Comparison of ENCODE assay signal across 29 cellular contexts in genomic region chr10:18625906-18626305, GRCh38. TPM values are rescaled to one million over a fixed set of nuclear protein-coding genes. Genes with fewer than 3 reads are reported as not detected.
DNase-seq lines count a peak whose midpoint lies in the region; ATAC-seq and TF ChIP-seq lines count a peak whose summit lies in the region.
"Had no signal": no experiment of that assay in that cellular context is flagged by ENCODE, and none has a peak within 500 bp of the region (broad histone marks: within the 10 kb centered on the region; RNA-seq: fewer than 3 reads in every experiment).

No MANE protein-coding gene starts in this region.

- peak overlapping the region; percentile 90 for H3K27ac Mint-ChIP-seq in MCF 10A (ENCODE audit: low read depth, unreplicated experiment)
- no peak overlapping the region for H3K27ac Mint-ChIP-seq in central memory CD8-positive, alpha-beta T cell (ENCODE audit: low read depth)
- no peak overlapping the region for H3K27ac Mint-ChIP-seq in type B pancreatic cell
- no peak overlapping the region for H3K27ac Mint-ChIP-seq in osteocyte (ENCODE audit: unreplicated experiment)
- H3K27ac Mint-ChIP-seq: activated CD4-positive, alpha-beta memory T cell treated with anti-CD3 and anti-CD28 coated beads for 36 hours; activated naive CD4-positive, alpha-beta T cell treated with anti-CD3 and anti-CD28 coated beads, Interleukin-2, amount 10 ng/mL, durations not matched to agents 7 days and 5 days had no signal

- H3K36me3 ChIP-seq in breast epithelium (no peaks in the 10 kb centered on the region), mucosa of descending colon (ENCODE audit: low read depth) (no peaks in the 10 kb centered on the region)
- H3K36me3 ChIP-seq: thoracic aorta, uterus had no signal

- DNase-seq in MCF 10A (ENCODE audit: unreplicated experiment) (no peak), breast epithelium (ENCODE audit: low spot score in 2 of 2) (no peak), mucosa of descending colon (no peak), type B pancreatic cell (ENCODE audit: extremely low spot score, unreplicated experiment) (no peak), osteocyte (ENCODE audit: extremely low spot score, unreplicated experiment) (no peak), activated T-cell treated with anti-CD3 and anti-CD28 coated beads for 4 hours (no peak)
- no peak for DNase-seq in central memory CD8-positive, alpha-beta T cell (ENCODE audit: low spot score in 2 of 2)
- DNase-seq: activated CD4-positive, alpha-beta memory T cell treated with anti-CD3 and anti-CD28 coated beads for 36 hours; activated CD4-positive, CD25-positive, alpha-beta regulatory T cell treated with anti-CD3 and anti-CD28 coated beads, Interleukin-2, amount 50 U/mL, for 72 hours; activated CD8-positive, alpha-beta memory T cell treated with anti-CD3 and anti-CD28 coated beads, Interleukin-2, amount 50 U/mL, for 4 hours; activated naive CD4-positive, alpha-beta T cell treated with anti-CD3 and anti-CD28 coated beads, Interleukin-2, amount 10 ng/mL, durations not matched to agents 7 days and 5 days; effector CD4-positive, alpha-beta T cell; Kasumi-1; MV-4-11; NCI-H1436; NCI-H2081 treated with DMSO at 0.1 percent for 48 hours; NCI-H226; NCI-H526 treated with DMSO at 0.1 percent for 48 hours; NK-92 treated with Interleukin-12 subunit alpha and Interleukin-12 subunit beta, amount 100 ng/mL, for 24 hours; right cardiac atrium; stimulated activated CD4-positive, alpha-beta T cell treated with anti-CD3 and anti-CD28 coated beads, Interleukin-1b, Interleukin-23, amount 100 ng/mL, for 48 hours; stimulated activated naive CD8-positive, alpha-beta T cell treated with anti-CD3 and anti-CD28 coated beads, Interleukin-15, Interleukin-2, amounts not matched to agents 100 U/mL and 50 U/mL, for 24 hours; uterus had no signal

- TF ChIP-seq POLR2A in breast epithelium (IDR thresholded peaks at IDR 0.05), result no peak

- peaks cover 8% of the 10 kb centered on the region for H3K9me3 Mint-ChIP-seq in MCF 10A (ENCODE audit: unreplicated experiment)
- H3K9me3 Mint-ChIP-seq in central memory CD8-positive, alpha-beta T cell, result no peaks in the 10 kb centered on the region
- H3K9me3 Mint-ChIP-seq in type B pancreatic cell, result no peaks in the 10 kb centered on the region
- peaks cover 5% of the 10 kb centered on the region for H3K9me3 Mint-ChIP-seq in osteocyte (ENCODE audit: unreplicated experiment)
- H3K9me3 Mint-ChIP-seq: activated CD4-positive, alpha-beta memory T cell treated with anti-CD3 and anti-CD28 coated beads for 36 hours; activated naive CD4-positive, alpha-beta T cell treated with anti-CD3 and anti-CD28 coated beads, Interleukin-2, amount 10 ng/mL, durations not matched to agents 7 days and 5 days; activated T-helper 17 cell treated with anti-CD3 and anti-CD28 coated beads, Interleukin-2, amount 50 U/mL, for 72 hours had no signal

- H3K9me3 ChIP-seq in breast epithelium (no peaks in the 10 kb centered on the region), mucosa of descending colon (no peaks in the 10 kb centered on the region)
- H3K9me3 ChIP-seq: thoracic aorta, uterus had no signal

- POLR2A ChIA-PET in MCF 10A (lab: Yijun Ruan, JAX), result interaction anchor here (0.8 to 1.9 kb wide), 3 partner anchors 11 to 34 kb away, joined by 3 to 10 read pairs (median 3); partner anchors contain the start of gene ARL5B

- H3K4me3 ChIP-seq in breast epithelium (no peak overlapping the region), mucosa of descending colon (no peak overlapping the region)
- H3K4me3 ChIP-seq: SK-N-MC, thoracic aorta, uterus had no signal

- H3K4me1 Mint-ChIP-seq in MCF 10A (ENCODE audit: insufficient read depth, unreplicated experiment), result peaks cover 5% of the 10 kb centered on the region
- peaks cover 16% of the 10 kb centered on the region for H3K4me1 Mint-ChIP-seq in central memory CD8-positive, alpha-beta T cell
- peaks cover 5% of the 10 kb centered on the region for H3K4me1 Mint-ChIP-seq in type B pancreatic cell (ENCODE audit: unreplicated experiment)
- H3K4me1 Mint-ChIP-seq in osteocyte (ENCODE audit: unreplicated experiment), result peaks cover 8% of the 10 kb centered on the region

- H3K27me3 ChIP-seq in breast epithelium, result no peaks in the 10 kb centered on the region
- H3K27me3 ChIP-seq: uterus had no signal

- H3K36me3 Mint-ChIP-seq in MCF 10A (ENCODE audit: insufficient read depth, unreplicated experiment), result no peaks in the 10 kb centered on the region
- H3K36me3 Mint-ChIP-seq in central memory CD8-positive, alpha-beta T cell (ENCODE audit: insufficient read depth), result peaks cover 8% of the 10 kb centered on the region
- peaks cover 18% of the 10 kb centered on the region for H3K36me3 Mint-ChIP-seq in type B pancreatic cell
- peaks cover 3% of the 10 kb centered on the region for H3K36me3 Mint-ChIP-seq in osteocyte (ENCODE audit: unreplicated experiment)

- CTCF ChIA-PET in MCF 10A (lab: Yijun Ruan, JAX), result interaction anchor here (0.6 to 1.3 kb wide), 3 partner anchors 11 to 43 kb away, joined by 3 read pairs; no protein-coding TSS in a partner anchor

- no TSS peak for BruUV-seq in MCF 10A (replicated peaks; lab: Mats Ljungman, UMichigan)

- no peaks in the 10 kb centered on the region for H3K27me3 Mint-ChIP-seq in MCF 10A (ENCODE audit: insufficient read depth, unreplicated experiment)
- no peaks in the 10 kb centered on the region for H3K27me3 Mint-ChIP-seq in central memory CD8-positive, alpha-beta T cell
- no peaks in the 10 kb centered on the region for H3K27me3 Mint-ChIP-seq in type B pancreatic cell
- H3K27me3 Mint-ChIP-seq in osteocyte (ENCODE audit: unreplicated experiment), result no peaks in the 10 kb centered on the region
- H3K27me3 Mint-ChIP-seq: activated CD4-positive, alpha-beta memory T cell treated with anti-CD3 and anti-CD28 coated beads for 36 hours; activated naive CD4-positive, alpha-beta T cell treated with anti-CD3 and anti-CD28 coated beads, Interleukin-2, amount 10 ng/mL, durations not matched to agents 7 days and 5 days; activated T-helper 17 cell treated with anti-CD3 and anti-CD28 coated beads, Interleukin-2, amount 50 U/mL, for 72 hours had no signal

- TF ChIP-seq CTCF in MCF 10A (IDR thresholded peaks at IDR 0.05; ENCODE audit: unreplicated experiment) (no peak), breast epithelium (IDR thresholded peaks at IDR 0.05) (no peak), mucosa of descending colon (IDR thresholded peaks at IDR 0.05) (no peak), type B pancreatic cell (conservative IDR thresholded peaks at IDR 0.05) (no peak), osteocyte (IDR thresholded peaks at IDR 0.05) (no peak)

- H3K27ac ChIP-seq in breast epithelium, result no peak overlapping the region
- H3K27ac ChIP-seq: parathyroid adenoma, SK-N-MC, thoracic aorta had no signal

- H3K4me1 ChIP-seq in breast epithelium, result no peaks in the 10 kb centered on the region
- no peaks in the 10 kb centered on the region for H3K4me1 ChIP-seq in mucosa of descending colon (ENCODE audit: low read depth)
- H3K4me1 ChIP-seq: parathyroid adenoma, uterus had no signal

- intact Hi-C loops in MCF 10A (cut with micrococcal nuclease) (no loop called here), breast epithelium (cut with DNase I; ENCODE audit: low total_unique reads) (no loop called here), mucosa of descending colon (cut with DNase I, micrococcal nuclease) (no loop called here)

- no peak for ATAC-seq in central memory CD8-positive, alpha-beta T cell (replicated peaks; ENCODE audit: extremely low read depth, poor library complexity, severe bottlenecking)
- ATAC-seq in mucosa of descending colon (peak; percentile 65), HG02588 (IDR thresholded peaks at IDR 0.05; ENCODE audit: unreplicated experiment) (no peak)
- ATAC-seq: activated T-helper 17 cell treated with anti-CD3 and anti-CD28 coated beads, Interleukin-2, amount 50 U/mL, for 72 hours; left lobe of liver; right cardiac atrium; stimulated activated naive CD8-positive, alpha-beta T cell treated with anti-CD3 and anti-CD28 coated beads, Interleukin-15, Interleukin-2, amounts not matched to agents 100 U/mL and 50 U/mL, for 24 hours had no signal

- H3K4me3 Mint-ChIP-seq in MCF 10A (ENCODE audit: unreplicated experiment) (no peak overlapping the region), type B pancreatic cell (peak overlapping the region; percentile 75), osteocyte (ENCODE audit: unreplicated experiment) (no peak overlapping the region)
- peak overlapping the region; percentile 17 for H3K4me3 Mint-ChIP-seq in central memory CD8-positive, alpha-beta T cell
- H3K4me3 Mint-ChIP-seq: activated CD4-positive, alpha-beta memory T cell treated with anti-CD3 and anti-CD28 coated beads for 36 hours had no signal

RNA-seq across cellular contexts. Expression of gene NSUN6, which starts 25.5 kb away (rescaled TPM):
- total RNA-seq in MCF 10A (2022), result 16.0 and 16.2 TPM in 2 replicates
- total RNA-seq in breast epithelium, result 10 to 100 TPM; 11.8 to 28.4 (median 18.0) TPM
- total RNA-seq in mucosa of descending colon, result 10 to 100 TPM; 10.2 to 21.1 (median 13.6) TPM
- total RNA-seq in type B pancreatic cell (ENCODE audit: low replicate concordance), result 10.6 and 14.3 TPM in 2 replicates
- 7.3 and 8.3 TPM in 2 replicates for total RNA-seq in osteocyte

RNA-seq across cellular contexts. Expression of gene ARL5B, which starts 33.3 kb away (rescaled TPM):
- total RNA-seq in MCF 10A (2022), result 22.0 and 23.1 TPM in 2 replicates
- total RNA-seq in breast epithelium, result 10 to 100 TPM in 2 of 3 donors, 1 to 10 TPM in 1; 7.8 to 23.6 (median 15.4) TPM
- total RNA-seq in mucosa of descending colon, result 10 to 100 TPM; 13.8 to 19.3 (median 14.5) TPM
- total RNA-seq in type B pancreatic cell (ENCODE audit: low replicate concordance), result 34.9 and 38.0 TPM in 2 replicates
- 18.5 and 19.0 TPM in 2 replicates for total RNA-seq in osteocyte

Comparison
In these comparisons a context has a peak if more than half of its experiments do, and no peak if none do; other contexts are left out.
1. H3K4me3 Mint-ChIP-seq: peak in central memory CD8-positive, alpha-beta T cell (single experiment) and type B pancreatic cell (single experiment); none in MCF 10A (single experiment) and osteocyte (single experiment).